ENCODE assay signal across 14 cellular contexts in the genomic region with DNA sequence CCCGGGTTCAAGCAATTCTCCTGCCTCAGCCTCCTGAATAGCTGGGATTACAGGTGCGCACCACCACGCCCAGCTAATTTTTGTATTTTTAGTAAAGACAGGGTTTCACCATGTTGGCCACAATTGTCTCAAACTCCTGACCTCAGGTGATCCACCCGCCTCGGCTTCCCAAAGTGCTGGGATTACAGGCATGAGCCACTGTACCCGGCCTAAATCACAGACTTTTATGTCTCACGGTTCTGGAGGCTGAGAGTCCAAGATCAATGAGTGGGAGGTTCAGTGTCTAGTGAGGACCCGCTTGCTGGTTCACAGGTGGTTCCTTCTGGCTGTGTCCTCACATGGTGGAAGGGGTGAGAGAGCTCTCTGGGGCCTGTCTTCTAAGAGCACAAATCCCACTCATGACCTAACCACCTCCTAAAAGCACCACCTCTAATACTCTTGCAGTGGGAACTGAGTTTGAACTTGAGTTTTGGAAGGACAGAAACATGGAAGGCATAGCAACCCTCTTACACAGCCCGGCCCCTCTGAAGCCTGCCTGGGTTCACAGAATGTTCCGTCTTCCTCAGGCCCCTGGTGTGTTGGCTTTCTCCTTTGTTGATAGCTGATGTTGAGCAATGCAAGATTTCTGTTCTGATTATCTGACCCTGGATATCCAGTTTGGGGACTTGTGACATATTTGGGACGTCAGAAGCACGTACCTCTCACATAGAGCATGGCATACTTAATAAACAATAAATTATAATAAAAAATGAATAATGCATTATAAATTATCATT. TPM values are rescaled to one million over a fixed set of nuclear protein-coding genes. Genes with fewer than 3 reads are reported as not detected.
A peak's percentile ranks its signal among the peaks of the same experiment; 100 is the strongest.
DNase-seq lines count a peak whose midpoint lies in the region; ATAC-seq and TF ChIP-seq lines count a peak whose summit lies in the region.
"Had no signal": no experiment of that assay in that cellular context is flagged by ENCODE, and none has a peak within 500 bp of the region (broad histone marks: within the 10 kb centered on the region; RNA-seq: fewer than 3 reads in every experiment).

No MANE protein-coding gene starts in this region.

- ATAC-seq in T-cell (replicated peaks in 1 of 4) = no peak
- ATAC-seq in GM21447 (IDR thresholded peaks at IDR 0.05; ENCODE audit: unreplicated experiment) = no peak
- no peak for ATAC-seq in HG03342 (IDR thresholded peaks at IDR 0.05; ENCODE audit: unreplicated experiment)
- no peak for ATAC-seq in GM19023 (IDR thresholded peaks at IDR 0.05; ENCODE audit: unreplicated experiment)
- ATAC-seq: esophagus mucosa, Panc1 had no signal

- 84% methylated on average over 12 of the region's 12 CpGs for WGBS in esophagus muscularis mucosa

- H3K27me3 ChIP-seq in cardiac muscle cell (no peaks in the 10 kb centered on the region), esophagus muscularis mucosa (no peaks in the 10 kb centered on the region)

- no peak for TF ChIP-seq POLR2A in esophagus muscularis mucosa (IDR thresholded peaks at IDR 0.05; ENCODE audit: low read depth)

- no peak for DNase-seq in cardiac muscle cell (ENCODE audit: low read depth in 1 of 2, low spot score in 1 of 2)
- DNase-seq in cardiac septum (ENCODE audit: low spot score) = no peak
- DNase-seq in T-cell = no peak
- peak; percentile 86 for DNase-seq in esophagus muscularis mucosa (ENCODE audit: extremely low spot score)
- no peak for DNase-seq in type B pancreatic cell (ENCODE audit: extremely low spot score, unreplicated experiment)
- DNase-seq: AML-193; cerebellar nuclear complex; midbrain; stimulated activated CD4-positive, alpha-beta T cell treated with anti-CD3 and anti-CD28 coated beads, Interleukin-4, amount 100 ng/mL, for 24 hours had no signal

- H3K27me3 Mint-ChIP-seq in T-cell = no peaks in the 10 kb centered on the region
- H3K27me3 Mint-ChIP-seq in type B pancreatic cell = no peaks in the 10 kb centered on the region

- peaks cover 25 to 35% (median 29%) of the 10 kb centered on the region in 3 donors for H3K4me1 Mint-ChIP-seq in T-cell
- H3K4me1 Mint-ChIP-seq in type B pancreatic cell (ENCODE audit: unreplicated experiment) = no peaks in the 10 kb centered on the region

- no peak for TF ChIP-seq CTCF in cardiac muscle cell (IDR thresholded peaks at IDR 0.05; ENCODE audit: low read depth, low read length)
- no peak for TF ChIP-seq CTCF in esophagus muscularis mucosa (IDR thresholded peaks at IDR 0.05)
- no peak for TF ChIP-seq CTCF in type B pancreatic cell (conservative IDR thresholded peaks at IDR 0.05)

- intact Hi-C loops in cardiac septum (cut with DNase I) (loop anchor here (5.0 to 10.0 kb wide), 2 partner anchors 137 to 195 kb away; a partner anchor contains a TSS), esophagus muscularis mucosa (cut with DNase I) (loop anchor here (5.0 to 10.0 kb wide), 2 partner anchors 137 to 905 kb away; a partner anchor contains a TSS)

- H3K4me3 ChIP-seq in cardiac muscle cell (no peak overlapping the region), esophagus muscularis mucosa (no peak overlapping the region)

- POLR2A ChIA-PET in T-cell (lab: Charles Lee) = no interaction called here

- H3K27ac ChIP-seq in cardiac muscle cell = peak overlapping the region; percentile 26
- no peak overlapping the region for H3K27ac ChIP-seq in esophagus muscularis mucosa (replicated peaks in 1 of 4)

- no peaks in the 10 kb centered on the region for H3K9me3 ChIP-seq in cardiac muscle cell (ENCODE audit: low read depth)
- H3K9me3 ChIP-seq in esophagus muscularis mucosa = no peaks in the 10 kb centered on the region

- H3K27ac Mint-ChIP-seq in T-cell (peak overlapping the region; percentile 76 to 78), type B pancreatic cell (peak overlapping the region; percentile 9)

- CTCF ChIA-PET in T-cell (lab: Charles Lee) = no interaction called here

- H3K36me3 ChIP-seq in cardiac muscle cell (peaks cover 11% of the 10 kb centered on the region), esophagus muscularis mucosa (peaks cover 10 to 14% (median 12%) of the 10 kb centered on the region in 4 donors)

- no peak for TF ChIP-seq EP300 in esophagus muscularis mucosa (IDR thresholded peaks at IDR 0.05)

- H3K36me3 Mint-ChIP-seq in T-cell = peaks cover 10% of the 10 kb centered on the region
- no peaks in the 10 kb centered on the region for H3K36me3 Mint-ChIP-seq in type B pancreatic cell

- no peak overlapping the region for H3K4me3 Mint-ChIP-seq in T-cell
- peak overlapping the region; percentile 39 for H3K4me3 Mint-ChIP-seq in type B pancreatic cell

- H3K4me1 ChIP-seq in cardiac muscle cell (ENCODE audit: low read depth) (peaks cover 7% of the 10 kb centered on the region), esophagus muscularis mucosa (peaks cover 14 to 29% (median 25%) of the 10 kb centered on the region in 4 donors)

- H3K9me3 Mint-ChIP-seq in T-cell (no peaks in the 10 kb centered on the region), type B pancreatic cell (no peaks in the 10 kb centered on the region)

RNA-seq across cellular contexts. Expression of a gene that starts 1.9 kb away (rescaled TPM):
- total RNA-seq in cardiac muscle cell = 74.3 and 87.4 TPM in 2 replicates
- polyA plus RNA-seq in cardiac muscle cell = 60.9 and 99.7 TPM in 2 replicates
- total RNA-seq in cardiac septum = 19.9 TPM
- 100 to 1,000 TPM; 120 to 162 (median 155) TPM for total RNA-seq in T-cell
- total RNA-seq in esophagus muscularis mucosa = 10 to 100 TPM; 23.4 to 36.8 (median 31.0) TPM
- total RNA-seq in type B pancreatic cell (ENCODE audit: low replicate concordance) = 49.8 and 53.0 TPM in 2 replicates

RNA-seq across cellular contexts. Expression of a gene that starts 25.3 kb away (rescaled TPM):
- total RNA-seq in cardiac muscle cell (not detected in 2 replicates), cardiac septum (not detected), T-cell (under 1 TPM in 1 of 5 donors, not detected in 4; 0.98 TPM), esophagus muscularis mucosa (under 1 TPM in 1 of 4 donors, not detected in 3; 0.32 TPM), type B pancreatic cell (ENCODE audit: low replicate concordance) (not detected in 2 replicates)
- not detected in 2 replicates for polyA plus RNA-seq in cardiac muscle cell
- total RNA-seq: esophagus mucosa had no signal

RNA-seq across cellular contexts. Expression of a gene that starts 52.6 kb away (rescaled TPM):
- not detected in 2 replicates for total RNA-seq in cardiac muscle cell
- 0.09 TPM in 1 of 2 replicates, not detected in the other for polyA plus RNA-seq in cardiac muscle cell
- 1.5 TPM for total RNA-seq in cardiac septum
- total RNA-seq in T-cell = 100 to 1,000 TPM; 114 to 219 (median 182) TPM
- 1 to 10 TPM in 3 of 4 donors, under 1 TPM in 1; 0.63 to 3.1 (median 1.9) TPM for total RNA-seq in esophagus muscularis mucosa
- not detected in 2 replicates for total RNA-seq in type B pancreatic cell (ENCODE audit: low replicate concordance)

Comparison
In these comparisons a context has a peak if more than half of its experiments do, and no peak if none do; other contexts are left out.
1. RNA of a gene that starts 52.6 kb away (total RNA-seq): 114 to 219 TPM in T-cell; 0.63 to 3.1 TPM in esophagus muscularis mucosa, 1.5 TPM in cardiac septum (single experiment), not detected in cardiac muscle cell and not detected in type B pancreatic cell; every median in the first group is over 10 times any median in the second.